In genomic region chr10:98344589-98345038, GRCh38 we compare ENCODE assay signal across 13 cellular contexts.
DNase-seq lines count a peak whose midpoint lies in the region; ATAC-seq and TF ChIP-seq lines count a peak whose summit lies in the region.
"Had no signal": no experiment of that assay in that cellular context is flagged by ENCODE, and none has a peak within 500 bp of the region (broad histone marks: within the 10 kb centered on the region; RNA-seq: fewer than 3 reads in every experiment).

No MANE protein-coding gene starts in this region.

- no peak overlapping the region for H3K4me3 ChIP-seq in adipocyte (ENCODE audit: low read length)
- H3K4me3 ChIP-seq in CD8-positive, alpha-beta memory T cell (ENCODE audit: low read length): no peak overlapping the region
- H3K4me3 ChIP-seq in neuronal stem cell (ENCODE audit: low read length in 2 of 2): no peak overlapping the region

- no peak overlapping the region for H2AFZ ChIP-seq in H9 (ENCODE audit: low read length)
- H2AFZ ChIP-seq in neuronal stem cell (ENCODE audit: low read length): no peak overlapping the region

- H2BK5ac ChIP-seq in H9 (ENCODE audit: insufficient read length, low read length): no peak overlapping the region
- H2BK5ac ChIP-seq in neuronal stem cell (ENCODE audit: low read length): no peak overlapping the region

- H2AK5ac ChIP-seq in H9 (ENCODE audit: insufficient read length, low read length) (no peak overlapping the region), neuronal stem cell (ENCODE audit: low read depth, low read length) (no peak overlapping the region)

- peaks cover 9% of the 10 kb centered on the region for H3K27me3 Mint-ChIP-seq in H9 (ENCODE audit: low read depth)
- H3K27me3 Mint-ChIP-seq in CD8-positive, alpha-beta memory T cell: peaks cover 0 to 37% of the 10 kb centered on the region in 2 donors

- no peak overlapping the region for H2BK12ac ChIP-seq in H9 (ENCODE audit: insufficient read length, low read depth, low read length)
- no peak overlapping the region for H2BK12ac ChIP-seq in neuronal stem cell (ENCODE audit: low read length)

- no peak overlapping the region for H3K27ac ChIP-seq in H9 (ENCODE audit: insufficient read length, low read depth, low read length)
- H3K27ac ChIP-seq in CD8-positive, alpha-beta memory T cell (ENCODE audit: low read depth, low read length): no peak overlapping the region
- H3K27ac ChIP-seq in neuronal stem cell (replicated peaks; ENCODE audit: low read length): no peak overlapping the region

- intact Hi-C loops in left cardiac atrium (cut with DNase I): no loop called here

- peak; percentile 77 to 89 for ATAC-seq in left cardiac atrium

- H3K18ac ChIP-seq in H9 (ENCODE audit: insufficient read length, low read depth, low read length): no peak overlapping the region
- H3K18ac ChIP-seq in neuronal stem cell (ENCODE audit: low read length): no peak overlapping the region

- H2BK15ac ChIP-seq in H9 (ENCODE audit: low read depth, low read length) (no peak overlapping the region), neuronal stem cell (ENCODE audit: low read length) (no peak overlapping the region)

- H3K9me3 Mint-ChIP-seq in H9: peaks cover 15% of the 10 kb centered on the region in 2 experiments
- H3K9me3 Mint-ChIP-seq in CD8-positive, alpha-beta memory T cell: peaks cover 5 to 18% (median 18%) of the 10 kb centered on the region in 5 donors

- no peak overlapping the region for H4K91ac ChIP-seq in H9 (ENCODE audit: insufficient read length, low read depth, low read length)
- H4K91ac ChIP-seq in neuronal stem cell (ENCODE audit: low read depth, low read length, poor library complexity): no peak overlapping the region

- H4K5ac ChIP-seq in H9 (ENCODE audit: insufficient read length, low read depth, low read length): no peak overlapping the region

- no peak overlapping the region for H3K4ac ChIP-seq in H9 (ENCODE audit: low read depth, low read length)
- no peak overlapping the region for H3K4ac ChIP-seq in neuronal stem cell (ENCODE audit: low read length)

- H3K79me1 ChIP-seq in H9 (ENCODE audit: insufficient read depth, low read depth, low read length, poor library complexity, severe bottlenecking): no peaks in the 10 kb centered on the region
- no peaks in the 10 kb centered on the region for H3K79me1 ChIP-seq in neuronal stem cell (ENCODE audit: low read depth, low read length)

- H3K9ac ChIP-seq in adipocyte (ENCODE audit: low read length) (no peak overlapping the region), H9 (ENCODE audit: extremely low read depth, insufficient read length, low read length) (no peak overlapping the region), neuronal stem cell (ENCODE audit: low read depth, low read length, poor library complexity) (no peak overlapping the region)

- no peak overlapping the region for H3K4me3 Mint-ChIP-seq in H9
- no peak overlapping the region for H3K4me3 Mint-ChIP-seq in CD8-positive, alpha-beta memory T cell

- H3K27ac Mint-ChIP-seq in H9: 0 out of 7 replicates have a peak overlapping the region, but pooled peaks of 1 of the 3 experiments have one; percentile 27
- no peak overlapping the region for H3K27ac Mint-ChIP-seq in CD8-positive, alpha-beta memory T cell

- no peak overlapping the region for H4K8ac ChIP-seq in H9 (replicated peaks; ENCODE audit: insufficient read length, low read depth, low read length)
- H4K8ac ChIP-seq in neuronal stem cell (ENCODE audit: low read depth, low read length): no peak overlapping the region

- H3K36me3 ChIP-seq in adipocyte (ENCODE audit: control insufficient read depth, insufficient read depth, low read length, severe bottlenecking): no peaks in the 10 kb centered on the region
- H3K36me3 ChIP-seq in CD8-positive, alpha-beta memory T cell (ENCODE audit: insufficient read depth, low read length): no peaks in the 10 kb centered on the region
- no peaks in the 10 kb centered on the region for H3K36me3 ChIP-seq in neuronal stem cell (replicated peaks in 1 of 2; ENCODE audit: control insufficient read depth in 2 of 2, insufficient read depth in 2 of 2, low read length in 2 of 2)

- H2BK20ac ChIP-seq in H9 (ENCODE audit: low read depth, low read length, poor library complexity, severe bottlenecking): no peak overlapping the region

- H3K4me1 Mint-ChIP-seq in H9: peaks cover 0 to 6% of the 10 kb centered on the region in 2 experiments; a peak in 1 of 4 replicates
- peaks cover 21 to 27% (median 23%) of the 10 kb centered on the region in 3 donors for H3K4me1 Mint-ChIP-seq in CD8-positive, alpha-beta memory T cell

- WGBS in H9 (ENCODE audit: extremely low coverage, insufficient read length, low lambda C conversion rate): no CpG with 5 or more reads among the region's 6 CpGs
- WGBS in neuronal stem cell (ENCODE audit: extremely low coverage in 2 of 2, insufficient read length in 2 of 2, insufficient replicate concordance in 1 of 2), 2 donors: no CpG with 5 or more reads among the region's 6 CpGs

- H3K14ac ChIP-seq in H9 (ENCODE audit: insufficient read depth, low read length) (no peak overlapping the region), neuronal stem cell (ENCODE audit: low read length) (no peak overlapping the region)

- no peak overlapping the region for H3K23ac ChIP-seq in H9 (ENCODE audit: insufficient read length, low read depth, low read length)
- no peak overlapping the region for H3K23ac ChIP-seq in neuronal stem cell (ENCODE audit: low read depth, low read length, poor library complexity)

- POLR2A ChIA-PET in CD8-positive, alpha-beta memory T cell (lab: Charles Lee): no interaction called here

- TF ChIP-seq CTCF in H9 (conservative IDR thresholded peaks at IDR 0.05): no peak

- H3K9me3 ChIP-seq in adipocyte (ENCODE audit: control insufficient read depth, low read length): peaks cover 20% of the 10 kb centered on the region
- H3K9me3 ChIP-seq in H9 (ENCODE audit: control insufficient read depth, low read depth, low read length): no peaks in the 10 kb centered on the region
- no peaks in the 10 kb centered on the region for H3K9me3 ChIP-seq in CD8-positive, alpha-beta memory T cell (ENCODE audit: low read length)
- peaks cover 6 to 8% of the 10 kb centered on the region in 2 donors for H3K9me3 ChIP-seq in neuronal stem cell (replicated peaks in 1 of 2; ENCODE audit: control insufficient read depth in 2 of 2, insufficient read depth in 1 of 2, low read depth in 1 of 2, low read length in 2 of 2)

- no peak overlapping the region for H3T11ph ChIP-seq in H9 (ENCODE audit: low read length)

- H3K27me3 ChIP-seq in adipocyte (replicated peaks; ENCODE audit: control insufficient read depth, insufficient read depth, low read length) (no peaks in the 10 kb centered on the region), H9 (ENCODE audit: insufficient read depth, low read length) (no peaks in the 10 kb centered on the region), neuronal stem cell (ENCODE audit: control insufficient read depth in 3 of 3, insufficient read depth in 3 of 3, low read depth in 1 of 3, low read length in 3 of 3) (no peaks in the 10 kb centered on the region)
- H3K27me3 ChIP-seq in CD8-positive, alpha-beta memory T cell (ENCODE audit: insufficient read depth, low read length, poor library complexity, severe bottlenecking): no peaks in the 10 kb centered on the region

- H3K79me2 ChIP-seq in H9 (ENCODE audit: insufficient read depth, low read length): no peaks in the 10 kb centered on the region

- H3K4me2 ChIP-seq in H9 (ENCODE audit: insufficient read depth, insufficient read length, low read length): no peak overlapping the region
- no peak overlapping the region for H3K4me2 ChIP-seq in neuronal stem cell (ENCODE audit: insufficient read depth, low read length, poor library complexity, severe bottlenecking)

- H2BK120ac ChIP-seq in H9 (ENCODE audit: low read depth, low read length, poor library complexity, severe bottlenecking): no peak overlapping the region
- H2BK120ac ChIP-seq in neuronal stem cell (ENCODE audit: low read depth, low read length): no peak overlapping the region

- H3K4me1 ChIP-seq in adipocyte (ENCODE audit: control insufficient read depth, insufficient read depth, low read length): peaks cover 31% of the 10 kb centered on the region
- H3K4me1 ChIP-seq in H9 (ENCODE audit: insufficient read depth, low read length): no peaks in the 10 kb centered on the region
- H3K4me1 ChIP-seq in CD8-positive, alpha-beta memory T cell (ENCODE audit: insufficient read depth, low read length): peaks cover 15% of the 10 kb centered on the region
- peaks cover 0 to 3% of the 10 kb centered on the region in 2 donors for H3K4me1 ChIP-seq in neuronal stem cell (ENCODE audit: control insufficient read depth in 2 of 2, insufficient read depth in 1 of 2, low read depth in 1 of 2, low read length in 2 of 2)

- no peaks in the 10 kb centered on the region for H4K20me1 ChIP-seq in H9 (ENCODE audit: control insufficient read depth, insufficient read depth, insufficient read length)

- DNase-seq in GM04503 (ENCODE audit: low read depth) (peak; percentile 76), adipocyte (ENCODE audit: low read depth) (peak; percentile 46), left cardiac atrium (peak; percentile 83), smooth muscle cell of the brain vasculature (ENCODE audit: low read depth, low spot score) (peak; percentile 52), H9 (no peak), HT-29 (ENCODE audit: low spot score) (no peak), neuronal stem cell (ENCODE audit: low spot score) (no peak)
- no peak for DNase-seq in CD8-positive, alpha-beta memory T cell
- DNase-seq: activated T-cell treated with anti-CD3 and anti-CD28 coated beads, Interleukin-2, amount 50 U/mL, for 1 hour; effector CD4-positive, alpha-beta T cell; KBM-7; NCI-H524; T-helper 9 cell had no signal

- CTCF ChIA-PET in CD8-positive, alpha-beta memory T cell (lab: Charles Lee): no interaction called here

- H3K23me2 ChIP-seq in H9 (ENCODE audit: insufficient read length, low read depth, low read length, poor library complexity, severe bottlenecking): no peaks in the 10 kb centered on the region

- no peak overlapping the region for H3K56ac ChIP-seq in H9 (ENCODE audit: insufficient read length, low read depth, low read length)

- peaks cover 9 to 15% (median 12%) of the 10 kb centered on the region in 3 experiments; a peak in 6 of 7 replicates for H3K36me3 Mint-ChIP-seq in H9 (ENCODE audit: insufficient read depth in 1 of 3, low read depth in 3 of 3)
- H3K36me3 Mint-ChIP-seq in CD8-positive, alpha-beta memory T cell: peaks cover 0 to 21% (median 0%) of the 10 kb centered on the region in 3 donors

Comparison
In these comparisons a context has a peak if more than half of its experiments do, and no peak if none do; other contexts are left out.
1. DNase-seq: peak in GM04503 (single experiment), adipocyte (single experiment), left cardiac atrium (single experiment) and smooth muscle cell of the brain vasculature (single experiment); none in H9 (single experiment), CD8-positive, alpha-beta memory T cell (0 of 5), HT-29 (single experiment) and neuronal stem cell (single experiment).